21 cellular contexts compared by ENCODE assay signal in genomic region chr1:247089616-247090375, GRCh38. TPM values are rescaled to one million over a fixed set of nuclear protein-coding genes. Genes with fewer than 3 reads are reported as not detected.
A peak's percentile ranks its signal among the peaks of the same experiment; 100 is the strongest.
DNase-seq lines count a peak whose midpoint lies in the region; ATAC-seq, FAIRE-seq and TF ChIP-seq lines count a peak whose summit lies in the region.
"Had no signal": no experiment of that assay in that cellular context is flagged by ENCODE, and none has a peak within 500 bp of the region (broad histone marks: within the 10 kb centered on the region; RNA-seq: fewer than 3 reads in every experiment).

No MANE protein-coding gene starts in this region.

- H2BK12ac ChIP-seq in mesenchymal stem cell (ENCODE audit: low read length in 2 of 2), result no peak overlapping the region

- TF ChIP-seq POLR2A in HepG2 (IDR thresholded peaks at IDR 0.05; ENCODE audit: insufficient read depth in 1 of 2, low read depth in 2 of 2, low read length in 2 of 2), result no peak
- TF ChIP-seq POLR2A in right lobe of liver (IDR thresholded peaks at IDR 0.05), result no peak
- TF ChIP-seq POLR2A in lower leg skin (IDR thresholded peaks at IDR 0.05), result no peak

- no peak for TF ChIP-seq RAD21 in HepG2 (CRISPR knock-in tag; IDR thresholded peaks at IDR 0.05)

- TF ChIP-seq EP300 in HepG2 (IDR thresholded peaks at IDR 0.05; ENCODE audit: low read depth in 2 of 2, low read length in 2 of 2) (no peak), HepG2 (CRISPR knock-in tag; IDR thresholded peaks at IDR 0.05; ENCODE audit: borderline replicate concordance) (no peak)

- no peak overlapping the region for H2BK120ac ChIP-seq in mesenchymal stem cell (ENCODE audit: low read depth, low read length)

- no peak overlapping the region for H4K91ac ChIP-seq in mesenchymal stem cell (ENCODE audit: low read length)

- no peak overlapping the region for H3K23ac ChIP-seq in mesenchymal stem cell (ENCODE audit: low read length in 2 of 2)

- FAIRE-seq in HepG2 (lab: Jason Lieb, UNC), result no peak
- FAIRE-seq: RCC 7860 had no signal

- no peaks in the 10 kb centered on the region for H4K20me1 ChIP-seq in HepG2 (ENCODE audit: insufficient read depth, low read length)

- ATAC-seq in HepG2, result peak; percentile 60
- no peak for ATAC-seq in right lobe of liver
- ATAC-seq in GM21528 (IDR thresholded peaks at IDR 0.05; ENCODE audit: low FRiP score, unreplicated experiment), result no peak
- ATAC-seq: Right ventricle myocardium inferior had no signal

- H3K27ac ChIP-seq in HepG2 (ENCODE audit: extremely low read length, insufficient read depth, low read length) (no peak overlapping the region), right lobe of liver (no peak overlapping the region), mesenchymal stem cell (ENCODE audit: low read length, poor library complexity, severe bottlenecking) (no peak overlapping the region)
- H3K27ac ChIP-seq: SJSA1 had no signal

- H3K79me1 ChIP-seq in mesenchymal stem cell (replicated peaks; ENCODE audit: low read length, poor library complexity, severe bottlenecking), result no peaks in the 10 kb centered on the region

- H2AK5ac ChIP-seq in mesenchymal stem cell (ENCODE audit: low read length, severe bottlenecking), result no peak overlapping the region

- no peaks in the 10 kb centered on the region for H3K79me2 ChIP-seq in HepG2 (ENCODE audit: insufficient read depth, low read length)

- BruUV-seq in HepG2 (replicated peaks; lab: Mats Ljungman, UMichigan), result no TSS peak

- no peak overlapping the region for H4K8ac ChIP-seq in mesenchymal stem cell (ENCODE audit: low read length)

- CTCF ChIA-PET in HepG2 (lab: Yijun Ruan, JAX; ENCODE audit: low intra/inter-chr PET ratio, low total read pairs), result no interaction called here

- WGBS in HepG2 (ENCODE audit: low lambda C conversion rate), result 92% methylated on average over 8 of the region's 17 CpGs
- WGBS in right lobe of liver (ENCODE audit: insufficient coverage, low coverage, low lambda C conversion rate, missing lambda C conversion rate), result 50% methylated on average over 2 of the region's 17 CpGs
- WGBS in mesenchymal stem cell, result 84% methylated on average over 17 of the region's 17 CpGs
- WGBS in lower leg skin, 2 donors, result 70 to 71% methylated on average over 15 to 17 of the region's 17 CpGs

- in situ Hi-C loops in HepG2 (cut with HindIII; ENCODE audit: extremely low pct_ligation_motif_present, low pct_unique_long_range_greater_than_20kb), result no loop called here

- no peaks in the 10 kb centered on the region for H3K36me3 ChIP-seq in HepG2 (replicated peaks in 1 of 2; ENCODE audit: control insufficient read depth in 1 of 2, insufficient read depth in 2 of 2, low read length in 2 of 2)
- no peaks in the 10 kb centered on the region for H3K36me3 ChIP-seq in right lobe of liver
- no peaks in the 10 kb centered on the region for H3K36me3 ChIP-seq in mesenchymal stem cell (ENCODE audit: control insufficient read depth in 1 of 2, insufficient read depth in 2 of 2, low read depth in 1 of 2, low read length in 2 of 2)
- H3K36me3 ChIP-seq: SJSA1 had no signal

- no peak overlapping the region for H3K9ac ChIP-seq in HepG2 (ENCODE audit: insufficient read depth, low read depth, low read length)
- no peak overlapping the region for H3K9ac ChIP-seq in mesenchymal stem cell (ENCODE audit: low read length)

- no peak overlapping the region for H2BK15ac ChIP-seq in mesenchymal stem cell (ENCODE audit: low read depth, poor library complexity, severe bottlenecking)

- peak overlapping the region in 2 of 3 experiments; percentile 6 to 47; a peak in 3 of 6 replicates for H3K4me3 ChIP-seq in HepG2 (replicated peaks in 1 of 3; ENCODE audit: insufficient read depth in 1 of 3, low read depth in 2 of 3, low read length in 3 of 3)
- H3K4me3 ChIP-seq in right lobe of liver, result no peak overlapping the region
- no peak overlapping the region for H3K4me3 ChIP-seq in mesenchymal stem cell (ENCODE audit: insufficient read depth in 1 of 2, low read depth in 1 of 2, low read length in 2 of 2)
- H3K4me3 ChIP-seq in lower leg skin (ENCODE audit: low read depth, poor library complexity, severe bottlenecking), result no peak overlapping the region
- H3K4me3 ChIP-seq: SJSA1 had no signal

- no peak overlapping the region for H3K18ac ChIP-seq in mesenchymal stem cell (ENCODE audit: low read depth in 1 of 2, low read length in 2 of 2)

- peak overlapping the region; percentile 68 for H3K4me2 ChIP-seq in HepG2 (ENCODE audit: low read depth, low read length)
- no peak overlapping the region for H3K4me2 ChIP-seq in mesenchymal stem cell (ENCODE audit: low read length, poor library complexity, severe bottlenecking)

- TF ChIP-seq CTCF in HepG2 (CRISPR knock-in tag; IDR thresholded peaks at IDR 0.05) (no peak), right lobe of liver (IDR thresholded peaks at IDR 0.05) (no peak), lower leg skin (IDR thresholded peaks at IDR 0.05) (no peak)

- intact Hi-C loops in HepG2 (cut with micrococcal nuclease; ENCODE audit: unreplicated experiment) (no loop called here), right lobe of liver (cut with DNase I) (no loop called here), lower leg skin (cut with DNase I; ENCODE audit: low total_unique reads) (no loop called here)

- POLR2A ChIA-PET in HepG2 (lab: Yijun Ruan, JAX), result interaction anchor here (0.7 to 1.6 kb wide), 2 partner anchors 11 to 22 kb away, joined by 4 to 6 read pairs; partner anchors contain the start of gene ZNF670

- H3K4ac ChIP-seq in mesenchymal stem cell (ENCODE audit: low read depth in 1 of 2, low read length in 2 of 2), result no peak overlapping the region

- H3K4me1 ChIP-seq in HepG2 (ENCODE audit: insufficient read depth, low read length) (peaks cover 54% of the 10 kb centered on the region), right lobe of liver (no peaks in the 10 kb centered on the region), mesenchymal stem cell (ENCODE audit: control insufficient read depth, insufficient read depth, low read depth, low read length) (no peaks in the 10 kb centered on the region)
- H3K4me1 ChIP-seq: SJSA1 had no signal

- H2AFZ ChIP-seq in HepG2 (ENCODE audit: low read length), result no peak overlapping the region
- H2AFZ ChIP-seq in mesenchymal stem cell (ENCODE audit: low read depth, low read length), result no peak overlapping the region

- no peaks in the 10 kb centered on the region for H3K9me3 ChIP-seq in HepG2 (ENCODE audit: low read length)
- no peaks in the 10 kb centered on the region for H3K9me3 ChIP-seq in right lobe of liver
- H3K9me3 ChIP-seq in mesenchymal stem cell (ENCODE audit: control insufficient read depth, low read length), result peaks cover 11% of the 10 kb centered on the region
- H3K9me3 ChIP-seq: SJSA1 had no signal

- DNase-seq in HepG2 (ENCODE audit: low spot score) (no peak), right lobe of liver (no peak), NCI-H69 (lab: John Stamatoyannopoulos, UW) (peak; percentile 37), iPS-NIHi11 (ENCODE audit: low spot score) (peak; percentile 24), RKO (ENCODE audit: low spot score) (no peak), mesenchymal stem cell (no peak), lower leg skin (ENCODE audit: low spot score in 2 of 2) (no peak)
- DNase-seq: AML-193; C1 segment of cervical spinal cord; Calu3; CD8-positive, alpha-beta memory T cell; DMS79; GOT3; Kasumi-1; NCI-H1417; NCI-H1930; OCI-M1 had no signal

- H3K27me3 ChIP-seq in HepG2 (ENCODE audit: control insufficient read depth in 1 of 2, insufficient read depth in 2 of 2, low read length in 2 of 2) (peaks cover 0 to 3% of the 10 kb centered on the region in 2 experiments; a peak in 1 of 5 replicates), right lobe of liver (no peaks in the 10 kb centered on the region), mesenchymal stem cell (ENCODE audit: control insufficient read depth in 1 of 2, insufficient read depth in 1 of 2, low read length in 2 of 2) (no peaks in the 10 kb centered on the region)
- H3K27me3 ChIP-seq: SJSA1 had no signal

- no peak overlapping the region for H3K14ac ChIP-seq in mesenchymal stem cell (ENCODE audit: low read length in 2 of 2)

- no peak overlapping the region for H2BK5ac ChIP-seq in mesenchymal stem cell (ENCODE audit: low read depth, low read length, poor library complexity, severe bottlenecking)

RNA-seq across cellular contexts. Expression of gene ZNF670, which starts 11.2 kb away (rescaled TPM):
- total RNA-seq in HepG2 (2016; rRNA removed; fragmentation: Illumina TruSeq; extraction: Trizol), result 10.9 and 15.2 TPM in 2 replicates
- total RNA-seq in HepG2 (2016; cell fraction: cytosol; rRNA removed; fragmentation: Illumina TruSeq; extraction: Trizol; ENCODE audit: low read depth), result 3.3 and 4.0 TPM in 2 replicates
- 10.9 and 17.3 TPM in 2 replicates for total RNA-seq in HepG2 (2016; cell fraction: insoluble cytoplasmic fraction; rRNA removed; fragmentation: Illumina TruSeq; extraction: Trizol)
- 6.3 and 7.0 TPM in 2 replicates for total RNA-seq in HepG2 (2016; cell fraction: membrane; rRNA removed; fragmentation: Illumina TruSeq; extraction: Trizol)
- 6.2 and 8.1 TPM in 2 replicates for total RNA-seq in HepG2 (2016; cell fraction: nucleus; rRNA removed; fragmentation: Illumina TruSeq; extraction: Trizol)
- polyA plus RNA-seq in HepG2 (2011; rRNA removed), result 3.1 and 4.2 TPM in 2 replicates
- 1.2 and 1.4 TPM in 2 replicates for polyA plus RNA-seq in HepG2 (2011; cell fraction: cytosol; rRNA removed)
- polyA plus RNA-seq in HepG2 (2011; cell fraction: nucleus; rRNA removed), result 2.3 and 2.7 TPM in 2 replicates
- 6.0 and 9.2 TPM in 2 replicates for polyA plus RNA-seq in HepG2 (2012)
- polyA plus RNA-seq in HepG2 (2016; cell fraction: cytosol; fragmentation: Illumina TruSeq; extraction: Trizol; ENCODE audit: low read depth), result 0.41 and 0.53 TPM in 2 replicates
- polyA plus RNA-seq in HepG2 (2016; cell fraction: insoluble cytoplasmic fraction; fragmentation: Illumina TruSeq; extraction: Trizol; ENCODE audit: low read depth), result 13.4 and 14.2 TPM in 2 replicates
- 2.0 and 2.3 TPM in 2 replicates for polyA plus RNA-seq in HepG2 (2016; cell fraction: membrane; fragmentation: Illumina TruSeq; extraction: Trizol; ENCODE audit: low read depth)
- polyA plus RNA-seq in HepG2 (2016; cell fraction: nucleus; fragmentation: Illumina TruSeq; extraction: Trizol; ENCODE audit: insufficient read depth, low read depth), result 5.8 and 7.7 TPM in 2 replicates
- 0.82 and 2.0 TPM in 2 replicates for polyA minus RNA-seq in HepG2 (2011; rRNA and poly(A)+ RNA removed; ENCODE audit: low replicate concordance)
- 4.1 and 4.4 TPM in 2 replicates for polyA minus RNA-seq in HepG2 (2011; cell fraction: cytosol; rRNA and poly(A)+ RNA removed)
- 14.9 and 16.4 TPM in 2 replicates for polyA minus RNA-seq in HepG2 (2011; cell fraction: nucleus; rRNA and poly(A)+ RNA removed)
- total RNA-seq in right lobe of liver, result 1 to 10 TPM in 5 of 6 experiments, under 1 TPM in 1; 0.79 to 2.7 (median 1.5) TPM
- 0.81 TPM for polyA plus RNA-seq in mesenchymal stem cell (2013, experiment 1 of 2)
- 0.75 TPM for polyA plus RNA-seq in mesenchymal stem cell (2013, experiment 2 of 2)
- 1 to 10 TPM; 2.0 to 3.8 (median 2.4) TPM for total RNA-seq in lower leg skin

RNA-seq across cellular contexts. Expression of gene ZNF669, which starts 14.4 kb away (rescaled TPM):
- total RNA-seq in HepG2 (2016; rRNA removed; fragmentation: Illumina TruSeq; extraction: Trizol) (13.6 and 14.6 TPM in 2 replicates), right lobe of liver (1 to 10 TPM in 5 of 6 experiments, under 1 TPM in 1; 0.90 to 2.6 (median 1.5) TPM), lower leg skin (1 to 10 TPM; 5.4 to 8.7 (median 7.0) TPM)
- 2.4 and 3.5 TPM in 2 replicates for total RNA-seq in HepG2 (2016; cell fraction: cytosol; rRNA removed; fragmentation: Illumina TruSeq; extraction: Trizol; ENCODE audit: low read depth)
- total RNA-seq in HepG2 (2016; cell fraction: insoluble cytoplasmic fraction; rRNA removed; fragmentation: Illumina TruSeq; extraction: Trizol), result 10.6 and 14.2 TPM in 2 replicates
- total RNA-seq in HepG2 (2016; cell fraction: membrane; rRNA removed; fragmentation: Illumina TruSeq; extraction: Trizol), result 5.9 and 7.8 TPM in 2 replicates
- 9.1 and 11.4 TPM in 2 replicates for total RNA-seq in HepG2 (2016; cell fraction: nucleus; rRNA removed; fragmentation: Illumina TruSeq; extraction: Trizol)
- 2.8 and 3.1 TPM in 2 replicates for polyA plus RNA-seq in HepG2 (2011; rRNA removed)
- polyA plus RNA-seq in HepG2 (2011; cell fraction: cytosol; rRNA removed), result 1.6 and 2.7 TPM in 2 replicates
- 1.7 and 1.8 TPM in 2 replicates for polyA plus RNA-seq in HepG2 (2011; cell fraction: nucleus; rRNA removed)
- polyA plus RNA-seq in HepG2 (2012), result 3.2 and 4.3 TPM in 2 replicates
- 0.65 and 0.85 TPM in 2 replicates for polyA plus RNA-seq in HepG2 (2016; cell fraction: cytosol; fragmentation: Illumina TruSeq; extraction: Trizol; ENCODE audit: low read depth)
- 6.7 and 7.5 TPM in 2 replicates for polyA plus RNA-seq in HepG2 (2016; cell fraction: insoluble cytoplasmic fraction; fragmentation: Illumina TruSeq; extraction: Trizol; ENCODE audit: low read depth)
- polyA plus RNA-seq in HepG2 (2016; cell fraction: membrane; fragmentation: Illumina TruSeq; extraction: Trizol; ENCODE audit: low read depth), result 0.85 and 1.5 TPM in 2 replicates
- polyA plus RNA-seq in HepG2 (2016; cell fraction: nucleus; fragmentation: Illumina TruSeq; extraction: Trizol; ENCODE audit: insufficient read depth, low read depth), result 4.8 and 6.8 TPM in 2 replicates
- polyA minus RNA-seq in HepG2 (2011; rRNA and poly(A)+ RNA removed; ENCODE audit: low replicate concordance), result 5.8 and 7.0 TPM in 2 replicates
- 3.7 and 4.6 TPM in 2 replicates for polyA minus RNA-seq in HepG2 (2011; cell fraction: cytosol; rRNA and poly(A)+ RNA removed)
- polyA minus RNA-seq in HepG2 (2011; cell fraction: nucleus; rRNA and poly(A)+ RNA removed), result 9.9 and 10.7 TPM in 2 replicates
- polyA plus RNA-seq in mesenchymal stem cell (2013, experiment 1 of 2), result 3.9 TPM
- 3.8 TPM for polyA plus RNA-seq in mesenchymal stem cell (2013, experiment 2 of 2)

Comparison
In these comparisons a context has a peak if more than half of its experiments do, and no peak if none do; other contexts are left out.
1. H3K4me3 ChIP-seq: peak in HepG2 (2 of 3); none in right lobe of liver (0 of 3), mesenchymal stem cell (0 of 2) and lower leg skin (single experiment).
2. DNase-seq: peak in NCI-H69 (single experiment) and iPS-NIHi11 (single experiment); none in HepG2 (single experiment), right lobe of liver (0 of 3), RKO (single experiment), mesenchymal stem cell (single experiment) and lower leg skin (0 of 2).